ENCODE assay signal across 1 cellular context in genomic region chr6:19866199-19866872, GRCh38.
TF ChIP-seq lines count a peak whose summit lies in the region.

No MANE protein-coding gene starts in this region.

TF ChIP-seq in HepG2, 621 proteins besides CTCF, POLR2A, EP300 and RAD21 (continued from another document):
- TF ChIP-seq PBX3 (CRISPR knock-in tag; IDR thresholded peaks at IDR 0.05; ENCODE audit: borderline replicate concordance) (no peak), ZNF142 (CRISPR knock-in tag; IDR thresholded peaks at IDR 0.05) (no peak), ZNF407 (CRISPR knock-in tag; IDR thresholded peaks at IDR 0.05; ENCODE audit: not compliant biosample characterization) (no peak), ETS1 (CRISPR knock-in tag; IDR thresholded peaks at IDR 0.05) (no peak), LBX2 (CRISPR knock-in tag; IDR thresholded peaks at IDR 0.05; ENCODE audit: borderline replicate concordance) (no peak), EHMT2 (IDR thresholded peaks at IDR 0.05; ENCODE audit: borderline replicate concordance, low read depth, low read length) (no peak), DDIT3 (CRISPR knock-in tag; IDR thresholded peaks at IDR 0.05) (no peak), MAX (IDR thresholded peaks at IDR 0.05) (no peak), DMAP1 (CRISPR knock-in tag; IDR thresholded peaks at IDR 0.05) (no peak), ZHX2 (IDR thresholded peaks at IDR 0.05; ENCODE audit: low read depth) (no peak), ZHX2 (CRISPR knock-in tag; IDR thresholded peaks at IDR 0.05; ENCODE audit: borderline replicate concordance) (no peak), ZKSCAN5 (CRISPR knock-in tag; IDR thresholded peaks at IDR 0.05) (no peak), FOXJ3 (CRISPR knock-in tag; IDR thresholded peaks at IDR 0.05; ENCODE audit: borderline replicate concordance) (no peak), SATB2 (CRISPR knock-in tag; IDR thresholded peaks at IDR 0.05) (no peak), MEF2D (CRISPR knock-in tag; IDR thresholded peaks at IDR 0.05) (no peak)
